In genomic region chr12:115210533-115211252, GRCh38 we compare ENCODE assay signal across 21 cellular contexts.
A peak's percentile ranks its signal among the peaks of the same experiment; 100 is the strongest.
DNase-seq lines count a peak whose midpoint lies in the region; ATAC-seq, FAIRE-seq and TF ChIP-seq lines count a peak whose summit lies in the region.
"Had no signal": no experiment of that assay in that cellular context is flagged by ENCODE, and none has a peak within 500 bp of the region (broad histone marks: within the 10 kb centered on the region; RNA-seq: fewer than 3 reads in every experiment).

No MANE protein-coding gene starts in this region.

- H3K79me2 ChIP-seq in K562 (ENCODE audit: control insufficient read depth, insufficient read depth, low read length): no peaks in the 10 kb centered on the region

- no peak for TF ChIP-seq RAD21 in K562 (CRISPR knock-in tag; conservative IDR thresholded peaks at IDR 0.05 in 1 of 2, IDR thresholded peaks at IDR 0.05 in 1 of 2)

- H3K36me3 ChIP-seq in K562 (ENCODE audit: control insufficient read depth, insufficient read depth, low read length) (no peaks in the 10 kb centered on the region), gastroesophageal sphincter (no peaks in the 10 kb centered on the region), Peyer's patch (no peaks in the 10 kb centered on the region)

- no peak overlapping the region for H3K9ac ChIP-seq in K562 (ENCODE audit: insufficient read depth in 1 of 2, low read depth in 2 of 2, low read length in 2 of 2)
- H3K9ac ChIP-seq: SK-N-SH had no signal

- H3K4me1 ChIP-seq in K562 (replicated peaks in 1 of 2; ENCODE audit: control insufficient read depth in 2 of 2, insufficient read depth in 2 of 2, low read length in 2 of 2) (peaks cover 0 to 3% of the 10 kb centered on the region in 2 experiments; a peak in 1 of 5 replicates), gastroesophageal sphincter (peaks cover 0 to 12% (median 0%) of the 10 kb centered on the region in 3 donors), Peyer's patch (no peaks in the 10 kb centered on the region)

- peaks cover 0 to 11% of the 10 kb centered on the region in 2 experiments; a peak in 1 of 5 replicates for H3K27me3 ChIP-seq in K562 (ENCODE audit: control insufficient read depth in 2 of 2, insufficient read depth in 2 of 2, low read length in 2 of 2)
- no peaks in the 10 kb centered on the region for H3K27me3 ChIP-seq in gastroesophageal sphincter
- no peaks in the 10 kb centered on the region for H3K27me3 ChIP-seq in Peyer's patch

- in situ Hi-C loops in K562 (cut with MboI): no loop called here

- no peak for ATAC-seq in K562
- ATAC-seq in gastroesophageal sphincter: no peak
- ATAC-seq: HCT116 had no signal

- H3K4me3 ChIP-seq in K562 (no peak overlapping the region), gastroesophageal sphincter (no peak overlapping the region), Peyer's patch (no peak overlapping the region)

- TF ChIP-seq EP300 in K562 (IDR thresholded peaks at IDR 0.05; ENCODE audit: low read length): no peak
- no peak for TF ChIP-seq EP300 in gastroesophageal sphincter (IDR thresholded peaks at IDR 0.05)

- DNase-seq in Ammon's horn (ENCODE audit: low spot score) (peak; percentile 35), K562 (ENCODE audit: extremely low read depth in 1 of 4, low spot score in 3 of 4) (no peak), midbrain (lab: John Stamatoyannopoulos, UW) (peak; percentile 27), putamen (ENCODE audit: low spot score) (peak; percentile 24), D341Med (ENCODE audit: low spot score) (no peak), Peyer's patch (no peak)
- DNase-seq: EL, GOT3, IMR-90, Karpas-422, MV-4-11, NCI-H1105 treated with DMSO at 0.1 percent for 48 hours, NCI-H2029 treated with DMSO at 0.1 percent for 48 hours, NCI-H2171, NCI-H526, SIG-M5, SK-N-SH had no signal

- H4K20me1 ChIP-seq in K562 (replicated peaks; ENCODE audit: control insufficient read depth, insufficient read depth, low read length): no peaks in the 10 kb centered on the region

- H3K9me3 ChIP-seq in K562 (replicated peaks; ENCODE audit: control insufficient read depth, insufficient read depth, low read depth, low read length) (no peaks in the 10 kb centered on the region), gastroesophageal sphincter (no peaks in the 10 kb centered on the region), Peyer's patch (no peaks in the 10 kb centered on the region)
- H3K9me3 ChIP-seq: SK-N-SH had no signal

- no peaks in the 10 kb centered on the region for H3K9me1 ChIP-seq in K562 (ENCODE audit: control insufficient read depth, insufficient read depth, low read length)

- CTCF ChIA-PET in K562 (lab: Yijun Ruan, JAX; ENCODE audit: low intra/inter-chr PET ratio): no interaction called here

- no TSS peak for BruUV-seq in K562 (replicated peaks; lab: Mats Ljungman, UMichigan)

- TF ChIP-seq POLR2A in K562 (conservative IDR thresholded peaks at IDR 0.05) (no peak), gastroesophageal sphincter (IDR thresholded peaks at IDR 0.05) (no peak), Peyer's patch (IDR thresholded peaks at IDR 0.05) (no peak)

- H3K27ac ChIP-seq in K562 (ENCODE audit: extremely low read depth, low read depth, low read length) (no peak overlapping the region), gastroesophageal sphincter (no peak overlapping the region), Peyer's patch (no peak overlapping the region)

- H2AFZ ChIP-seq in K562 (ENCODE audit: low read depth, low read length): no peak overlapping the region

- POLR2A ChIA-PET in K562 (lab: Yijun Ruan, JAX): no interaction called here

- no peak for FAIRE-seq in K562 (lab: Jason Lieb, UNC)
- FAIRE-seq: A204.1, GM19239 had no signal

- no peak for TF ChIP-seq CTCF in K562 (IDR thresholded peaks at IDR 0.05 in 2 of 3, conservative IDR thresholded peaks at IDR 0.05 in 1 of 3; ENCODE audit: insufficient read depth in 2 of 3, low read depth in 1 of 3, low read length in 3 of 3)
- TF ChIP-seq CTCF in gastroesophageal sphincter (IDR thresholded peaks at IDR 0.05): no peak
- no peak for TF ChIP-seq CTCF in Peyer's patch (IDR thresholded peaks at IDR 0.05)

- intact Hi-C loops in K562 (cut with micrococcal nuclease): no loop called here

- WGBS in K562 (ENCODE audit: insufficient coverage, low coverage, missing lambda C conversion rate): 0% methylated on average over 3 of the region's 3 CpGs
- 56 to 60% methylated on average over 2 to 3 of the region's 3 CpGs for WGBS in gastroesophageal sphincter (ENCODE audit: low coverage in 1 of 2), 2 donors

- H3K4me2 ChIP-seq in K562 (ENCODE audit: insufficient read depth, low read length): no peak overlapping the region
- H3K4me2 ChIP-seq: SK-N-SH had no signal

TF ChIP-seq in K562, 482 proteins besides CTCF, POLR2A, EP300 and RAD21:
- TF ChIP-seq ZKSCAN8 (CRISPR knock-in tag; IDR thresholded peaks at IDR 0.05) (peak; percentile 82), ZNF212 (CRISPR knock-in tag; IDR thresholded peaks at IDR 0.05) (no peak)

Comparison
In these comparisons a context has a peak if more than half of its experiments do, and no peak if none do; other contexts are left out.
1. DNase-seq: peak in Ammon's horn (single experiment), midbrain (single experiment) and putamen (single experiment); none in K562 (0 of 4), D341Med (single experiment) and Peyer's patch (0 of 3).